2 cellular contexts compared by ENCODE assay signal in genomic region chr4:103307479-103308042, GRCh38.
A peak's percentile ranks its signal among the peaks of the same experiment; 100 is the strongest.
TF ChIP-seq lines count a peak whose summit lies in the region.

No MANE protein-coding gene starts in this region.

TF ChIP-seq in SK-N-SH, 30 proteins besides CTCF, POLR2A, EP300 and RAD21:
- TF ChIP-seq FOXM1 (IDR thresholded peaks at IDR 0.05; ENCODE audit: low read depth) (no peak), ELF1 (IDR thresholded peaks at IDR 0.05) (no peak), CHD2 (IDR thresholded peaks at IDR 0.05; ENCODE audit: low read length, partially characterized antibody) (no peak), RFX5 (IDR thresholded peaks at IDR 0.05; ENCODE audit: low read length) (no peak), REST (IDR thresholded peaks at IDR 0.05; ENCODE audit: low read depth, low read length) (no peak), MXI1 (IDR thresholded peaks at IDR 0.05; ENCODE audit: low read depth, low read length) (no peak), RCOR1 (IDR thresholded peaks at IDR 0.05; ENCODE audit: low read length) (no peak), TAF1 (IDR thresholded peaks at IDR 0.05; ENCODE audit: borderline replicate concordance, low read depth, low read length) (no peak), POLR2AphosphoS5 (IDR thresholded peaks at IDR 0.05; ENCODE audit: low read depth, low read length) (no peak), MEF2A (IDR thresholded peaks at IDR 0.05; ENCODE audit: borderline replicate concordance, low read depth) (no peak)
- TF ChIP-seq, protein P1, sequence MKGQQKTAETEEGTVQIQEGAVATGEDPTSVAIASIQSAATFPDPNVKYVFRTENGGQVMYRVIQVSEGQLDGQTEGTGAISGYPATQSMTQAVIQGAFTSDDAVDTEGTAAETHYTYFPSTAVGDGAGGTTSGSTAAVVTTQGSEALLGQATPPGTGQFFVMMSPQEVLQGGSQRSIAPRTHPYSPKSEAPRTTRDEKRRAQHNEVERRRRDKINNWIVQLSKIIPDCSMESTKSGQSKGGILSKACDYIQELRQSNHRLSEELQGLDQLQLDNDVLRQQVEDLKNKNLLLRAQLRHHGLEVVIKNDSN (IDR thresholded peaks at IDR 0.05; ENCODE audit: borderline replicate concordance, low read depth) = no peak

TF ChIP-seq in HepG2, 621 proteins besides CTCF, POLR2A, EP300 and RAD21:
- TF ChIP-seq ZNF792 (CRISPR knock-in tag; IDR thresholded peaks at IDR 0.05) (no peak), ZNF619 (CRISPR knock-in tag; IDR thresholded peaks at IDR 0.05) (0 out of 2 replicates have a peak, but pooled peaks have one; percentile 2), FOXM1 (CRISPR knock-in tag; IDR thresholded peaks at IDR 0.05) (no peak), TBP (CRISPR knock-in tag; IDR thresholded peaks at IDR 0.05) (no peak), AKAP8 (CRISPR knock-in tag; IDR thresholded peaks at IDR 0.05) (no peak), ZNF780A (CRISPR knock-in tag; IDR thresholded peaks at IDR 0.05) (no peak), RERE (CRISPR knock-in tag; IDR thresholded peaks at IDR 0.05; ENCODE audit: low read depth) (no peak), NRL (CRISPR knock-in tag; IDR thresholded peaks at IDR 0.05; ENCODE audit: borderline replicate concordance) (0 out of 2 replicates have a peak, but pooled peaks have one; percentile 7), UBTF (CRISPR knock-in tag; IDR thresholded peaks at IDR 0.05) (peak; percentile 6; the same call in 1 of the 2 replicates), ZNF549 (CRISPR knock-in tag; IDR thresholded peaks at IDR 0.05) (no peak), EED (CRISPR knock-in tag; IDR thresholded peaks at IDR 0.05) (peak; percentile 32; the same call in 1 of the 2 replicates)
- TF ChIP-seq, protein P2, sequence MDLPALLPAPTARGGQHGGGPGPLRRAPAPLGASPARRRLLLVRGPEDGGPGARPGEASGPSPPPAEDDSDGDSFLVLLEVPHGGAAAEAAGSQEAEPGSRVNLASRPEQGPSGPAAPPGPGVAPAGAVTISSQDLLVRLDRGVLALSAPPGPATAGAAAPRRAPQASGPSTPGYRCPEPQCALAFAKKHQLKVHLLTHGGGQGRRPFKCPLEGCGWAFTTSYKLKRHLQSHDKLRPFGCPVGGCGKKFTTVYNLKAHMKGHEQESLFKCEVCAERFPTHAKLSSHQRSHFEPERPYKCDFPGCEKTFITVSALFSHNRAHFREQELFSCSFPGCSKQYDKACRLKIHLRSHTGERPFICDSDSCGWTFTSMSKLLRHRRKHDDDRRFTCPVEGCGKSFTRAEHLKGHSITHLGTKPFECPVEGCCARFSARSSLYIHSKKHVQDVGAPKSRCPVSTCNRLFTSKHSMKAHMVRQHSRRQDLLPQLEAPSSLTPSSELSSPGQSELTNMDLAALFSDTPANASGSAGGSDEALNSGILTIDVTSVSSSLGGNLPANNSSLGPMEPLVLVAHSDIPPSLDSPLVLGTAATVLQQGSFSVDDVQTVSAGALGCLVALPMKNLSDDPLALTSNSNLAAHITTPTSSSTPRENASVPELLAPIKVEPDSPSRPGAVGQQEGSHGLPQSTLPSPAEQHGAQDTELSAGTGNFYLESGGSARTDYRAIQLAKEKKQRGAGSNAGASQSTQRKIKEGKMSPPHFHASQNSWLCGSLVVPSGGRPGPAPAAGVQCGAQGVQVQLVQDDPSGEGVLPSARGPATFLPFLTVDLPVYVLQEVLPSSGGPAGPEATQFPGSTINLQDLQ (CRISPR knock-in tag; IDR thresholded peaks at IDR 0.05) = no peak
